9 cellular contexts compared by ENCODE assay signal in the genomic region with DNA sequence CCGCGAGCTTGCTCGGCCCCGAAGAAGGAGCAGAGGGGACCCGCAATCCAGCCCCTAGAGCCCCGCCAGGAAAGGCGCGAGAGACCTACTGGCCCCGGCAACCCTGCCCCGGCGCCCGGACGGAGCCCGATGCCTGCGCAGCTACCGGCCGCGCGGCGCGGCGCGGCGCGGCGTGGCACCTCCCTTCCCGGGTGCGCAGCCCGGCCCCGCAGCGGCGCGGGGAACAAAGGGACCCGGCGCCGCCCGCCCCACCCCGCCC. TPM values are rescaled to one million over a fixed set of nuclear protein-coding genes. Genes with fewer than 3 reads are reported as not detected.
DNase-seq lines count a peak whose midpoint lies in the region; ATAC-seq and TF ChIP-seq lines count a peak whose summit lies in the region.
"Had no signal": no experiment of that assay in that cellular context is flagged by ENCODE, and none has a peak within 500 bp of the region (broad histone marks: within the 10 kb centered on the region; RNA-seq: fewer than 3 reads in every experiment).

No MANE protein-coding gene starts in this region.

- no peak for TF ChIP-seq POLR2A in transverse colon (IDR thresholded peaks at IDR 0.05)

- DNase-seq in activated CD4-positive, alpha-beta T cell treated with anti-CD3 and anti-CD28 coated beads, Interleukin-2, amount 10 ng/mL, durations not matched to agents 7 days and 5 days = no peak
- DNase-seq in activated CD4-positive, alpha-beta T cell treated with anti-CD3 and anti-CD28 coated beads for 4 hours = no peak
- DNase-seq in astrocyte of the spinal cord (ENCODE audit: low read depth, low spot score) = no peak
- no peak for DNase-seq in left lobe of liver (ENCODE audit: low spot score)
- DNase-seq in transverse colon = no peak
- DNase-seq in SW480 (ENCODE audit: low spot score) = no peak
- DNase-seq in effector CD4-positive, alpha-beta T cell = no peak
- DNase-seq: CD4-positive, alpha-beta memory T cell had no signal

- H3K36me3 ChIP-seq in transverse colon = no peaks in the 10 kb centered on the region

- peak overlapping the region; percentile 64 for H3K4me3 Mint-ChIP-seq in activated CD4-positive, alpha-beta T cell treated with anti-CD3 and anti-CD28 coated beads, Interleukin-2, amount 10 ng/mL, durations not matched to agents 7 days and 5 days

- H3K4me1 Mint-ChIP-seq in activated CD4-positive, alpha-beta T cell treated with anti-CD3 and anti-CD28 coated beads, Interleukin-2, amount 10 ng/mL, durations not matched to agents 7 days and 5 days = peaks cover 16% of the 10 kb centered on the region

- TF ChIP-seq CTCF in astrocyte of the spinal cord (IDR thresholded peaks at IDR 0.05; ENCODE audit: low read depth, low read length) = no peak
- no peak for TF ChIP-seq CTCF in transverse colon (IDR thresholded peaks at IDR 0.05)

- H3K9me3 Mint-ChIP-seq in activated CD4-positive, alpha-beta T cell treated with anti-CD3 and anti-CD28 coated beads, Interleukin-2, amount 10 ng/mL, durations not matched to agents 7 days and 5 days = peaks cover 2% of the 10 kb centered on the region

- POLR2A ChIA-PET in activated CD4-positive, alpha-beta T cell treated with anti-CD3 and anti-CD28 coated beads, Interleukin-2, amount 10 ng/mL, durations not matched to agents 7 days and 5 days (lab: Charles Lee) = no interaction called here

- no peak for TF ChIP-seq EP300 in transverse colon (IDR thresholded peaks at IDR 0.05; ENCODE audit: low read depth)

- peak overlapping the region; percentile 80 for H3K4me3 ChIP-seq in astrocyte of the spinal cord (ENCODE audit: low read depth, low read length)
- peak overlapping the region in 3 of 4 donors; percentile 38 to 64 (median 44) for H3K4me3 ChIP-seq in transverse colon

- H3K36me3 Mint-ChIP-seq in activated CD4-positive, alpha-beta T cell treated with anti-CD3 and anti-CD28 coated beads, Interleukin-2, amount 10 ng/mL, durations not matched to agents 7 days and 5 days (ENCODE audit: low read depth) = peaks cover 3% of the 10 kb centered on the region
- H3K36me3 Mint-ChIP-seq: CD4-positive, alpha-beta memory T cell had no signal

- peak; percentile 37 for ATAC-seq in left lobe of liver
- ATAC-seq in GM19324 (IDR thresholded peaks at IDR 0.05; ENCODE audit: low FRiP score, unreplicated experiment) = no peak

- intact Hi-C loops in transverse colon (cut with DNase I; ENCODE audit: low total_unique reads) = no loop called here

- H3K27ac Mint-ChIP-seq in activated CD4-positive, alpha-beta T cell treated with anti-CD3 and anti-CD28 coated beads, Interleukin-2, amount 10 ng/mL, durations not matched to agents 7 days and 5 days = no peak overlapping the region
- H3K27ac Mint-ChIP-seq: CD4-positive, alpha-beta memory T cell had no signal

- peaks cover 46% of the 10 kb centered on the region for H3K27me3 Mint-ChIP-seq in activated CD4-positive, alpha-beta T cell treated with anti-CD3 and anti-CD28 coated beads, Interleukin-2, amount 10 ng/mL, durations not matched to agents 7 days and 5 days

- in situ Hi-C loops in astrocyte of the spinal cord (cut with HindIII; ENCODE audit: low sequenced_read_pairs) (no loop called here), transverse colon (cut with MboI; ENCODE audit: low pct_ligation_motif_present in 1 of 4, low pct_unique_long_range_greater_than_20kb in 1 of 4, low sequenced_read_pairs in 3 of 4) (no loop called here)

- H3K4me1 ChIP-seq in transverse colon = peaks cover 0 to 19% (median 9%) of the 10 kb centered on the region in 4 donors

- WGBS in transverse colon (ENCODE audit: low coverage in 1 of 2), 2 donors = 6% methylated on average over 31 of the region's 38 CpGs; no CpG with 5 or more reads in 1 of the 2 donors

- H3K27ac ChIP-seq in transverse colon = no peak overlapping the region

- no peaks in the 10 kb centered on the region for H3K9me3 ChIP-seq in transverse colon

- CTCF ChIA-PET in activated CD4-positive, alpha-beta T cell treated with anti-CD3 and anti-CD28 coated beads, Interleukin-2, amount 10 ng/mL, durations not matched to agents 7 days and 5 days (lab: Charles Lee) = no interaction called here

- H3K27me3 ChIP-seq in transverse colon = peaks cover 96% of the 10 kb centered on the region

RNA-seq across cellular contexts. Expression of a gene that starts 0.3 kb away (rescaled TPM):
- not detected for total RNA-seq in activated CD4-positive, alpha-beta T cell treated with anti-CD3 and anti-CD28 coated beads, Interleukin-2, amount 10 ng/mL, durations not matched to agents 7 days and 5 days
- 34.2 TPM for total RNA-seq in left lobe of liver
- total RNA-seq in transverse colon = 1 to 10 TPM in 2 of 4 donors, under 1 TPM in 1, not detected in 1; 0.20 to 4.4 (median 1.1) TPM
- total RNA-seq: CD4-positive, alpha-beta memory T cell had no signal
